ENCODE assay signal across 22 cellular contexts in genomic region chr10:123999956-124000615, GRCh38.
DNase-seq lines count a peak whose midpoint lies in the region; ATAC-seq, FAIRE-seq and TF ChIP-seq lines count a peak whose summit lies in the region.
"Had no signal": no experiment of that assay in that cellular context is flagged by ENCODE, and none has a peak within 500 bp of the region (broad histone marks: within the 10 kb centered on the region; RNA-seq: fewer than 3 reads in every experiment).

No MANE protein-coding gene starts in this region.

- H3K14ac ChIP-seq in H1 (ENCODE audit: insufficient read length) = no peak overlapping the region

- no peak overlapping the region for H3K9ac ChIP-seq in H1 (replicated peaks in 1 of 4; ENCODE audit: extremely low read depth in 1 of 4, low read depth in 3 of 4, low read length in 3 of 4)
- H3K9ac ChIP-seq: parathyroid adenoma had no signal

- H3K23ac ChIP-seq in H1 (ENCODE audit: insufficient read length) = no peak overlapping the region

- H3K27ac ChIP-seq in H1 (ENCODE audit: low read depth, low read length) = no peak overlapping the region
- H3K27ac ChIP-seq: body of pancreas, colonic mucosa, heart left ventricle, lower lobe of right lung, parathyroid adenoma, testis had no signal

- no peaks in the 10 kb centered on the region for H3K36me3 ChIP-seq in H1 (ENCODE audit: control insufficient read depth in 2 of 4, insufficient read depth in 4 of 4, low read length in 3 of 4)
- H3K36me3 ChIP-seq: colonic mucosa, heart left ventricle, lower lobe of right lung had no signal

- no peak overlapping the region for H2BK120ac ChIP-seq in H1 (replicated peaks; ENCODE audit: low read depth, low read length)

- H3K4me1 ChIP-seq in H1 (replicated peaks in 1 of 4; ENCODE audit: control insufficient read depth in 3 of 4, insufficient read depth in 4 of 4, low read length in 3 of 4) = peaks cover 0 to 8% (median 2%) of the 10 kb centered on the region in 4 experiments; a peak in 3 of 7 replicates
- H3K4me1 ChIP-seq: colonic mucosa, parathyroid adenoma had no signal

- no peak overlapping the region for H3K18ac ChIP-seq in H1 (ENCODE audit: extremely low read depth, low read length)

- H2BK15ac ChIP-seq in H1 (ENCODE audit: low read length) = no peak overlapping the region

- WGBS in H1 (ENCODE audit: extremely low coverage in 1 of 2, insufficient coverage in 1 of 2, insufficient read length in 1 of 2, insufficient replicate concordance in 2 of 2, low coverage in 1 of 2, low lambda C conversion rate in 2 of 2, missing lambda C conversion rate in 1 of 2), 2 experiments = 85% methylated on average over 12 of the region's 15 CpGs; no CpG with 5 or more reads in 1 of the 2 experiments

- no peak for TF ChIP-seq EP300 in H1 (IDR thresholded peaks at IDR 0.05; ENCODE audit: borderline replicate concordance in 1 of 2, low read depth in 2 of 2, low read length in 2 of 2)

- peak; percentile 2 for DNase-seq in Ammon's horn (ENCODE audit: low spot score)
- DNase-seq in GM03348 (ENCODE audit: low spot score) = peak; percentile 3
- DNase-seq in H1 (ENCODE audit: low read depth in 1 of 2, low spot score in 2 of 2) = no peak
- peak; percentile 81 for DNase-seq in mesenteric fat pad (ENCODE audit: low spot score)
- no peak for DNase-seq in RPMI8226
- DNase-seq in COLO829 (ENCODE audit: low spot score) = no peak
- DNase-seq: activated CD4-positive, alpha-beta T cell treated with anti-CD3 and anti-CD28 coated beads for 48 hours; activated effector memory CD4-positive, alpha-beta T cell treated with Interleukin-2 at 50 U/mL for 16 hours; activated naive CD8-positive, alpha-beta T cell treated with anti-CD3 and anti-CD28 coated beads, Interleukin-2, amount 50 U/mL, for 24 hours; colonic mucosa; COR-L47; heart left ventricle; lower lobe of right lung; naive B cell; NCI-H1694; SHP77 treated with DMSO at 0.1 percent for 48 hours; T-cell; testis had no signal

- H4K8ac ChIP-seq in H1 (ENCODE audit: extremely low read depth, insufficient read depth, low read length) = no peak overlapping the region

- no peak overlapping the region for H2BK12ac ChIP-seq in H1 (ENCODE audit: low read depth, low read length)

- H4K20me1 ChIP-seq in H1 (replicated peaks in 1 of 2; ENCODE audit: control insufficient read depth in 1 of 2, insufficient read depth in 2 of 2, low read length in 2 of 2) = no peaks in the 10 kb centered on the region

- TF ChIP-seq POLR2A in H1 (IDR thresholded peaks at IDR 0.05; ENCODE audit: control extremely low read depth in 1 of 2, low read depth in 2 of 2, low read length in 2 of 2) = no peak

- no peaks in the 10 kb centered on the region for H3K79me1 ChIP-seq in H1 (ENCODE audit: low read depth, low read length)

- peak overlapping the region; percentile 86; the same call in 1 of the 2 replicates for H2BK20ac ChIP-seq in H1 (ENCODE audit: low read length)

- TF ChIP-seq RAD21 in H1 (IDR thresholded peaks at IDR 0.05 in 1 of 2, conservative IDR thresholded peaks at IDR 0.05 in 1 of 2; ENCODE audit: low read depth in 2 of 2, low read length in 2 of 2) = no peak

- POLR2A ChIA-PET in H1 (lab: Charles Lee; ENCODE audit: partially characterized antibody) = interaction anchor here (0.8 kb wide), 1 partner anchor 11 kb away, joined by 3 read pairs; no protein-coding TSS in a partner anchor

- CTCF ChIA-PET in H1 (lab: Charles Lee; ENCODE audit: partially characterized antibody) = interaction anchor here (0.6 to 1.5 kb wide), 7 partner anchors 85 to 349 kb away, joined by 3 to 4 read pairs (median 3); no protein-coding TSS in a partner anchor

- no peak for TF ChIP-seq CTCF in H1 (IDR thresholded peaks at IDR 0.05; ENCODE audit: control extremely low read depth in 1 of 3, insufficient read depth in 1 of 3, low read depth in 1 of 3, low read length in 3 of 3)

- no peak overlapping the region for H2BK5ac ChIP-seq in H1 (ENCODE audit: low read depth, low read length)

- H3K27me3 ChIP-seq in H1 (replicated peaks in 1 of 4; ENCODE audit: control insufficient read depth in 3 of 4, extremely low read depth in 1 of 4, insufficient read depth in 3 of 4, low read length in 3 of 4) = peaks cover 0 to 5% (median 3%) of the 10 kb centered on the region in 4 experiments; a peak in 3 of 7 replicates
- H3K27me3 ChIP-seq: colonic mucosa, testis had no signal

- H2AFZ ChIP-seq in H1 (ENCODE audit: low read length) = no peak overlapping the region
- H2AFZ ChIP-seq: parathyroid adenoma had no signal

- H3K23me2 ChIP-seq in H1 (ENCODE audit: low read depth, low read length) = peaks cover 1% of the 10 kb centered on the region; the same call in 1 of the 2 replicates

- H3K4ac ChIP-seq in H1 (replicated peaks; ENCODE audit: insufficient read length, low read depth, low read length) = no peak overlapping the region

- no peak for FAIRE-seq in H1 (lab: Jason Lieb, UNC)

- H3K4me2 ChIP-seq in H1 (ENCODE audit: insufficient read depth in 1 of 2, low read depth in 2 of 2, low read length in 2 of 2) = no peak overlapping the region

- no peaks in the 10 kb centered on the region for H3K9me3 ChIP-seq in H1 (ENCODE audit: insufficient read depth in 2 of 2, low read depth in 1 of 2, low read length in 1 of 2)
- H3K9me3 ChIP-seq: body of pancreas, colonic mucosa, heart left ventricle, lower lobe of right lung, testis had no signal

- ATAC-seq in GM21737 (IDR thresholded peaks at IDR 0.05; ENCODE audit: unreplicated experiment) = no peak
- ATAC-seq: activated naive CD8-positive, alpha-beta T cell treated with anti-CD3 and anti-CD28 coated beads, Interleukin-2, amount 50 U/mL, for 24 hours; body of pancreas; heart left ventricle; lower lobe of right lung; stimulated activated effector memory CD8-positive, alpha-beta T cell treated with anti-CD3 and anti-CD28 coated beads, Interleukin-12 subunit alpha, Interleukin-12 subunit beta, amount 100 ng/mL, for 72 hours; T-cell had no signal

- no peak overlapping the region for H4K91ac ChIP-seq in H1 (replicated peaks; ENCODE audit: insufficient read length, low read length)

- no peak overlapping the region for H3K56ac ChIP-seq in H1 (replicated peaks; ENCODE audit: insufficient read length, low read depth, low read length)

- no peak overlapping the region for H3K4me3 ChIP-seq in H1 (ENCODE audit: extremely low read depth in 1 of 4, insufficient read depth in 2 of 4, low read depth in 3 of 4, low read length in 4 of 4)
- H3K4me3 ChIP-seq: body of pancreas, colonic mucosa, heart left ventricle, lower lobe of right lung, testis had no signal

- peak overlapping the region; percentile 43; the same call in 1 of the 2 replicates for H2AK5ac ChIP-seq in H1 (ENCODE audit: low read depth, low read length)

- no peaks in the 10 kb centered on the region for H3K79me2 ChIP-seq in H1 (ENCODE audit: control insufficient read depth in 1 of 2, insufficient read depth in 2 of 2, low read length in 2 of 2)
- H3K79me2 ChIP-seq: parathyroid adenoma had no signal

- no peak overlapping the region for H4K5ac ChIP-seq in H1 (ENCODE audit: insufficient read length, low read depth, low read length)

TF ChIP-seq in H1, 55 proteins besides CTCF, POLR2A, EP300 and RAD21:
- no peak for TF ChIP-seq CREB1 (IDR thresholded peaks at IDR 0.05)
- TF ChIP-seq CBX8 (IDR thresholded peaks at IDR 0.05; ENCODE audit: borderline replicate concordance, low read depth, low read length) = no peak
- no peak for TF ChIP-seq SAP30 (IDR thresholded peaks at IDR 0.05; ENCODE audit: insufficient read depth, insufficient replicate concordance, low read length)
- TF ChIP-seq SP2 (IDR thresholded peaks at IDR 0.05; ENCODE audit: low read length) = no peak
- no peak for TF ChIP-seq ATF2 (IDR thresholded peaks at IDR 0.05; ENCODE audit: low read length)
- TF ChIP-seq TEAD4 (IDR thresholded peaks at IDR 0.05; ENCODE audit: low read depth, low read length) = no peak
- no peak for TF ChIP-seq GABPA (IDR thresholded peaks at IDR 0.05; ENCODE audit: borderline replicate concordance, insufficient read depth, low read length)
- TF ChIP-seq BACH1 (IDR thresholded peaks at IDR 0.05; ENCODE audit: low read length) = no peak
- TF ChIP-seq HDAC2 (IDR thresholded peaks at IDR 0.05; ENCODE audit: borderline replicate concordance in 1 of 2, low read depth in 2 of 2, low read length in 2 of 2) = no peak
- no peak for TF ChIP-seq CHD1 (IDR thresholded peaks at IDR 0.05; ENCODE audit: low read depth, low read length)
- no peak for TF ChIP-seq NRF1 (IDR thresholded peaks at IDR 0.05; ENCODE audit: low read depth, low read length)
- no peak for TF ChIP-seq ATF3 (IDR thresholded peaks at IDR 0.05; ENCODE audit: insufficient read depth, low read depth, low read length)
- TF ChIP-seq POU5F1 (IDR thresholded peaks at IDR 0.05; ENCODE audit: low read depth, low read length) = no peak
- no peak for TF ChIP-seq KDM5A (IDR thresholded peaks at IDR 0.05; ENCODE audit: low read length)
TF ChIP-seq in H1: peak in this region for 0.

Comparison
In these comparisons a context has a peak if more than half of its experiments do, and no peak if none do; other contexts are left out.
1. DNase-seq: peak in Ammon's horn (single experiment), GM03348 (single experiment) and mesenteric fat pad (single experiment); none in H1 (0 of 2), RPMI8226 (single experiment) and COLO829 (single experiment).